4 cellular contexts compared by ENCODE assay signal in the genomic region with DNA sequence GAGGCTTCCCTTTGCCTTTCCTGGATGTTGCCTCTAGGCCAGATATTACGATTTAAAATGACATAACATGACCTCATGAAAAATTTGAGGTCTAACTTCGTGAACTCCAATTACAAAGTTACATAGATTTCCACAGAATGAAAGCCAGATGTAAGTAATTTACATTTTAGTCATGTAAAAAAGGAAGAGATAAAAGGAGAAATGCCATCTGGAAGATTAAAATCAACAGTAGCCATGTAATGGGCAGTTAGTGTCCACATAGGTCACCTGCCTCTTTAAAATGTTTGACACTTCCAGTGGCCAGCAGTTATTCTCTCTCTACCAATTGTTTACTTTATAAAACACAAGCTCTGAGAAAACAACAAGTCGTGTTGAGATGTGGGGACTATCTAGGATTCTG. TPM values are rescaled to one million over a fixed set of nuclear protein-coding genes. Genes with fewer than 3 reads are reported as not detected.
"Had no signal": no experiment of that assay in that cellular context is flagged by ENCODE, and none has a peak within 500 bp of the region (broad histone marks: within the 10 kb centered on the region; RNA-seq: fewer than 3 reads in every experiment).

No MANE protein-coding gene starts in this region.

- DNase-seq: GDM1, GF-D8 had no signal

- H3K4me3 ChIP-seq: GM12878 had no signal

- ATAC-seq: GM12878 had no signal

RNA-seq across cellular contexts. Expression of gene VSTM2A, which starts 4.1 kb away (rescaled TPM):
- total RNA-seq: G401, GM12878 had no signal
